9 cellular contexts compared by ENCODE assay signal in genomic region chr16:964696-965395, GRCh38. TPM values are rescaled to one million over a fixed set of nuclear protein-coding genes. Genes with fewer than 3 reads are reported as not detected.
DNase-seq lines count a peak whose midpoint lies in the region; ATAC-seq, FAIRE-seq and TF ChIP-seq lines count a peak whose summit lies in the region.
"Had no signal": no experiment of that assay in that cellular context is flagged by ENCODE, and none has a peak within 500 bp of the region (broad histone marks: within the 10 kb centered on the region; RNA-seq: fewer than 3 reads in every experiment).

No MANE protein-coding gene starts in this region.

- peaks cover 35% of the 10 kb centered on the region for H3K36me3 Mint-ChIP-seq in CD4-positive, alpha-beta T cell (ENCODE audit: low read depth)

- H3K4me3 Mint-ChIP-seq in CD4-positive, alpha-beta T cell: peak overlapping the region; percentile 81

- CTCF ChIA-PET in CD4-positive, alpha-beta T cell (lab: Charles Lee): interaction anchor here (0.7 to 1.3 kb wide), 3 partner anchors 31 to 92 kb away, joined by 3 to 5 read pairs (median 3); no protein-coding TSS in a partner anchor

- peak overlapping the region; percentile 84 for H3K27ac Mint-ChIP-seq in CD4-positive, alpha-beta T cell

- H3K27ac ChIP-seq in CD4-positive, alpha-beta T cell (ENCODE audit: low read depth, low read length): peak overlapping the region; percentile 32
- H3K27ac ChIP-seq in gastrocnemius medialis (no peak overlapping the region), WERI-Rb-1 (no peak overlapping the region)

- TF ChIP-seq POLR2A in gastrocnemius medialis (IDR thresholded peaks at IDR 0.05): no peak

- peaks cover 52% of the 10 kb centered on the region for H3K4me1 Mint-ChIP-seq in CD4-positive, alpha-beta T cell (ENCODE audit: low read depth)

- DNase-seq in CD4-positive, alpha-beta T cell: peak; percentile 69 to 82 (median 72)
- DNase-seq in T-helper 22 cell (ENCODE audit: low read depth) (peak; percentile 60), bronchial epithelial cell (ENCODE audit: low read depth) (peak; percentile 30), gastrocnemius medialis (peak in 1 of 2 donors; percentile 36), WERI-Rb-1 (no peak), NCI-H526 (lab: John Stamatoyannopoulos, UW) (no peak)
- DNase-seq: NCI-H1694 had no signal

- FAIRE-seq in bronchial epithelial cell (lab: Jason Lieb, UNC): no peak

- in situ Hi-C loops in gastrocnemius medialis (cut with MboI; ENCODE audit: low sequenced_read_pairs in 4 of 4): no loop called here

- H3K36me3 ChIP-seq in bronchial epithelial cell (ENCODE audit: control insufficient read depth, insufficient read depth, low read length) (no peaks in the 10 kb centered on the region), gastrocnemius medialis (no peaks in the 10 kb centered on the region), WERI-Rb-1 (no peaks in the 10 kb centered on the region)

- intact Hi-C loops in CD4-positive, alpha-beta T cell (cut with DNase I, micrococcal nuclease): no loop called here
- intact Hi-C loops in gastrocnemius medialis (cut with DNase I; ENCODE audit: low total_unique reads): loop anchor here (2.0 kb wide), 1 partner anchor 54 kb away; no protein-coding TSS in a partner anchor

- H3K27me3 ChIP-seq in CD4-positive, alpha-beta T cell (ENCODE audit: control insufficient read depth, insufficient read depth, low read length): no peaks in the 10 kb centered on the region
- H3K27me3 ChIP-seq in bronchial epithelial cell (ENCODE audit: control insufficient read depth, insufficient read depth, low read length) (no peaks in the 10 kb centered on the region), gastrocnemius medialis (no peaks in the 10 kb centered on the region), WERI-Rb-1 (ENCODE audit: insufficient read depth, low read depth, severe bottlenecking) (no peaks in the 10 kb centered on the region)

- H3K9me3 ChIP-seq in CD4-positive, alpha-beta T cell (ENCODE audit: control insufficient read depth, low read length): no peaks in the 10 kb centered on the region
- H3K9me3 ChIP-seq in gastrocnemius medialis (no peaks in the 10 kb centered on the region), WERI-Rb-1 (ENCODE audit: severe bottlenecking) (no peaks in the 10 kb centered on the region)

- H3K4me3 ChIP-seq in bronchial epithelial cell (ENCODE audit: low read depth, low read length): peak overlapping the region; percentile 22
- peak overlapping the region in 3 of 4 donors; percentile 14 to 25 (median 20) for H3K4me3 ChIP-seq in gastrocnemius medialis
- H3K4me3 ChIP-seq in WERI-Rb-1 (ENCODE audit: low read depth, low read length): no peak overlapping the region

- no peaks in the 10 kb centered on the region for H3K27me3 Mint-ChIP-seq in CD4-positive, alpha-beta T cell

- peaks cover 18 to 24% of the 10 kb centered on the region in 2 donors for H3K4me1 ChIP-seq in gastrocnemius medialis

- ATAC-seq in CD4-positive, alpha-beta T cell (ENCODE audit: poor library complexity): peak; percentile 92
- ATAC-seq in gastrocnemius medialis (peak in 1 of 2 donors; percentile 48), GM18519 (IDR thresholded peaks at IDR 0.05; ENCODE audit: low FRiP score, unreplicated experiment) (no peak), SK-N-SH treated with all-trans-retinoic acid at 6 μM for 48 hours (no peak)

- POLR2A ChIA-PET in CD4-positive, alpha-beta T cell (lab: Charles Lee): interaction anchor here (0.9 to 4.1 kb wide), 6 partner anchors 17 to 270 kb away, joined by 3 to 49 read pairs (median 4); partner anchors contain the start of gene SOX8

- no peak for TF ChIP-seq CTCF in CD4-positive, alpha-beta T cell (IDR thresholded peaks at IDR 0.05)
- no peak for TF ChIP-seq CTCF in bronchial epithelial cell (IDR thresholded peaks at IDR 0.05; ENCODE audit: insufficient read depth, low read length, severe bottlenecking)
- TF ChIP-seq CTCF in gastrocnemius medialis (IDR thresholded peaks at IDR 0.05 in 4 of 5, conservative IDR thresholded peaks at IDR 0.05 in 1 of 5): no peak
- TF ChIP-seq CTCF in WERI-Rb-1 (IDR thresholded peaks at IDR 0.05; ENCODE audit: low read depth, low read length): no peak

- no peaks in the 10 kb centered on the region for H3K9me3 Mint-ChIP-seq in CD4-positive, alpha-beta T cell

TF ChIP-seq in SK-N-SH treated with all-trans-retinoic acid at 6 μM for 48 hours, 23 proteins besides CTCF, POLR2A, EP300 and RAD21:
- TF ChIP-seq ESRRG (CRISPR knock-in tag; IDR thresholded peaks at IDR 0.05): no peak
- TF ChIP-seq CREB5 (CRISPR knock-in tag; IDR thresholded peaks at IDR 0.05; ENCODE audit: low read depth): no peak
- no peak for TF ChIP-seq BACH2 (CRISPR knock-in tag; IDR thresholded peaks at IDR 0.05; ENCODE audit: borderline replicate concordance)
- no peak for TF ChIP-seq RARB (CRISPR knock-in tag; IDR thresholded peaks at IDR 0.05)
- no peak for TF ChIP-seq TSHZ2 (CRISPR knock-in tag; IDR thresholded peaks at IDR 0.05)
- TF ChIP-seq PPARA (CRISPR knock-in tag; IDR thresholded peaks at IDR 0.05; ENCODE audit: borderline replicate concordance): no peak
- no peak for TF ChIP-seq CSDC2 (CRISPR knock-in tag; IDR thresholded peaks at IDR 0.05)
- no peak for TF ChIP-seq TCF4 (CRISPR knock-in tag; IDR thresholded peaks at IDR 0.05; ENCODE audit: borderline replicate concordance)
- no peak for TF ChIP-seq CSRNP3 (CRISPR knock-in tag; IDR thresholded peaks at IDR 0.05)

RNA-seq across cellular contexts. Expression of gene LMF1, which starts 5.9 kb away (rescaled TPM):
- total RNA-seq in CD4-positive, alpha-beta T cell: 10 to 100 TPM; 26.8 to 27.6 TPM
- total RNA-seq in bronchial epithelial cell (2.1 and 2.6 TPM in 2 replicates), gastrocnemius medialis (10 to 100 TPM in 2 of 4 donors, 1 to 10 TPM in 2; 7.7 to 15.8 (median 10.2) TPM)

RNA-seq across cellular contexts. Expression of gene SOX8, which starts 16.7 kb away (rescaled TPM):
- 1 to 10 TPM; 1.4 to 2.3 TPM for total RNA-seq in CD4-positive, alpha-beta T cell
- total RNA-seq in bronchial epithelial cell: under 0.01 TPM in 2 replicates
- total RNA-seq in gastrocnemius medialis: under 1 TPM; 0.10 to 0.91 (median 0.33) TPM

Comparison
In these comparisons a context has a peak if more than half of its experiments do, and no peak if none do; other contexts are left out.
1. DNase-seq: peak in CD4-positive, alpha-beta T cell (10 of 10), T-helper 22 cell (single experiment) and bronchial epithelial cell (single experiment); none in WERI-Rb-1 (single experiment) and NCI-H526 (0 of 2).